7 cellular contexts compared by ENCODE assay signal in the genomic region with DNA sequence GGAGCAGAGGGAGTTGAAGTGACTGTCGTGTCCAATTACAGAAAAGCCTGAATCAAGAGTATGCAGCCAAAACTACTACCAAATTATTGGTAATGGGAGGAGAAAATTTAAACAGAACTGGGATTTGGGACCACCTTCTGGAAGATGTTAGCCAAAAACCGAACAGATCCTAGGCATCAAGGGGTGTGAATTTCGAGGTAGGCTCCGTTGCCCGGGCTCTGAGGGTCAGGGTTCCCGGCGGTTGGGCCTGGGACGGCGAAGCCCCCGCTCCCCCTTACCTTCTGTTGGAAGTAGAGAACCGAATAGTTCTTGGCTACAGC. TPM values are rescaled to one million over a fixed set of nuclear protein-coding genes. Genes with fewer than 3 reads are reported as not detected.
A peak's percentile ranks its signal among the peaks of the same experiment; 100 is the strongest.
DNase-seq lines count a peak whose midpoint lies in the region; ATAC-seq and TF ChIP-seq lines count a peak whose summit lies in the region.

No MANE protein-coding gene starts in this region.

- H3K36me3 ChIP-seq in NT2/D1 (ENCODE audit: insufficient read depth, insufficient read length, low read length) (no peaks in the 10 kb centered on the region), parathyroid adenoma (ENCODE audit: control insufficient read depth, insufficient read depth, low read length) (no peaks in the 10 kb centered on the region)

- peak overlapping the region; percentile 84 for H2AFZ ChIP-seq in parathyroid adenoma

- TF ChIP-seq CTCF in epithelial cell of esophagus (IDR thresholded peaks at IDR 0.05; ENCODE audit: insufficient read depth, low read depth, low read length, missing control alignments) (no peak), parathyroid adenoma (IDR thresholded peaks at IDR 0.05) (no peak)

- H3K27ac ChIP-seq in parathyroid adenoma = peak overlapping the region; percentile 91

- H3K4me3 ChIP-seq in NT2/D1 (ENCODE audit: insufficient read length, low read depth) (peak overlapping the region; percentile 81), epithelial cell of esophagus (ENCODE audit: low read length) (peak overlapping the region; percentile 89), parathyroid adenoma (ENCODE audit: low read depth, low read length) (peak overlapping the region; percentile 77)

- H3K9ac ChIP-seq in NT2/D1 (ENCODE audit: insufficient read length, low read depth) (peak overlapping the region; percentile 88), parathyroid adenoma (no peak overlapping the region)

- H3K4me2 ChIP-seq in parathyroid adenoma (ENCODE audit: low read length) = peak overlapping the region; percentile 89

- DNase-seq in NT2/D1 (ENCODE audit: low read depth, low spot score) (no peak), epithelial cell of esophagus (ENCODE audit: low read depth) (no peak), left colon (no peak), NCI-H2196 treated with DMSO at 0.1 percent for 48 hours (lab: John Stamatoyannopoulos, UW; ENCODE audit: unreplicated experiment) (no peak)

- H3K27me3 ChIP-seq in NT2/D1 (ENCODE audit: insufficient read depth, insufficient read length) (no peaks in the 10 kb centered on the region), parathyroid adenoma (ENCODE audit: control insufficient read depth, insufficient read depth, low read length) (no peaks in the 10 kb centered on the region)

- H3K4me1 ChIP-seq in NT2/D1 (ENCODE audit: insufficient read depth, insufficient read length) = no peaks in the 10 kb centered on the region
- H3K4me1 ChIP-seq in parathyroid adenoma = no peaks in the 10 kb centered on the region

- ATAC-seq in GM19372 (IDR thresholded peaks at IDR 0.05; ENCODE audit: low read depth, unreplicated experiment) (peak; percentile 1), HG03108 (IDR thresholded peaks at IDR 0.05; ENCODE audit: unreplicated experiment) (no peak), left colon (no peak)

- no peaks in the 10 kb centered on the region for H3K79me2 ChIP-seq in parathyroid adenoma

- intact Hi-C loops in left colon (cut with DNase I, micrococcal nuclease) = loop anchor here in 1 of 2 donors (10.0 kb wide), 3 partner anchors 175 to 355 kb away; a partner anchor contains a TSS

- H3K9me3 ChIP-seq in NT2/D1 (ENCODE audit: insufficient read depth, low read length) = no peaks in the 10 kb centered on the region
- no peaks in the 10 kb centered on the region for H3K9me3 ChIP-seq in parathyroid adenoma (ENCODE audit: control insufficient read depth, low read length)

RNA-seq across cellular contexts. Expression of a gene that starts 0.3 kb away (rescaled TPM):
- total RNA-seq in left colon = 10 to 100 TPM; 27.4 to 47.9 TPM

RNA-seq across cellular contexts. Expression of a gene that starts 1.6 kb away (rescaled TPM):
- 1 to 10 TPM in 1 of 2 donors, under 1 TPM in 1; 0.84 to 2.5 TPM for total RNA-seq in left colon
